Comparison of ENCODE assay signal across 1 cellular context in the genomic region with DNA sequence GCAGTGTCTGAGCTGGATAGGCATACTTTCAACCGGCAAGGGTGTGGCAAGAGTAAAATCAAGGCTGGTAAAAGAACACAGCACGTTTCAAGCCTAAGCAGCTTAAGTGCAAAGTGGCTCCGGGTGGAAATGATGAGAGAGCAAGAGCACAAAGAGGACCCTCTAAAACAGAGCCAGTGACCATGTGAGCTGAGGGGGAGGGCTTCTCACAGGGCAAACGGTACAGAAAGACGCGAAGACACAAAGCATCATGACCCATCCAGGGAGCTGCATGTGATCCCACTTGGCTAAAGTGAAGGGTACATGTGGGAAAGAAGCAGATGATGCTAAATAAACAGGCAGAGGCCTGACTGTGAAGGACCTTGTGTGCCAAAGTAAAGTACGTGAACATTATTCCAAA.
TF ChIP-seq lines count a peak whose summit lies in the region.

No MANE protein-coding gene starts in this region.

TF ChIP-seq in GM23338, 12 proteins besides CTCF, POLR2A, EP300 and RAD21:
- TF ChIP-seq NANOG (IDR thresholded peaks at IDR 0.05; ENCODE audit: borderline replicate concordance) = no peak
- no peak for TF ChIP-seq STAT1 (IDR thresholded peaks at IDR 0.05; ENCODE audit: unreplicated experiment)
- TF ChIP-seq CREB1 (CRISPR knock-in tag; IDR thresholded peaks at IDR 0.05; ENCODE audit: low read depth) = no peak
- TF ChIP-seq EZH2phosphoT487 (IDR thresholded peaks at IDR 0.05; ENCODE audit: unreplicated experiment) = no peak
- TF ChIP-seq ZNF331 (CRISPR knock-in tag; IDR thresholded peaks at IDR 0.05; ENCODE audit: low read depth) = no peak
- TF ChIP-seq, protein P1, sequence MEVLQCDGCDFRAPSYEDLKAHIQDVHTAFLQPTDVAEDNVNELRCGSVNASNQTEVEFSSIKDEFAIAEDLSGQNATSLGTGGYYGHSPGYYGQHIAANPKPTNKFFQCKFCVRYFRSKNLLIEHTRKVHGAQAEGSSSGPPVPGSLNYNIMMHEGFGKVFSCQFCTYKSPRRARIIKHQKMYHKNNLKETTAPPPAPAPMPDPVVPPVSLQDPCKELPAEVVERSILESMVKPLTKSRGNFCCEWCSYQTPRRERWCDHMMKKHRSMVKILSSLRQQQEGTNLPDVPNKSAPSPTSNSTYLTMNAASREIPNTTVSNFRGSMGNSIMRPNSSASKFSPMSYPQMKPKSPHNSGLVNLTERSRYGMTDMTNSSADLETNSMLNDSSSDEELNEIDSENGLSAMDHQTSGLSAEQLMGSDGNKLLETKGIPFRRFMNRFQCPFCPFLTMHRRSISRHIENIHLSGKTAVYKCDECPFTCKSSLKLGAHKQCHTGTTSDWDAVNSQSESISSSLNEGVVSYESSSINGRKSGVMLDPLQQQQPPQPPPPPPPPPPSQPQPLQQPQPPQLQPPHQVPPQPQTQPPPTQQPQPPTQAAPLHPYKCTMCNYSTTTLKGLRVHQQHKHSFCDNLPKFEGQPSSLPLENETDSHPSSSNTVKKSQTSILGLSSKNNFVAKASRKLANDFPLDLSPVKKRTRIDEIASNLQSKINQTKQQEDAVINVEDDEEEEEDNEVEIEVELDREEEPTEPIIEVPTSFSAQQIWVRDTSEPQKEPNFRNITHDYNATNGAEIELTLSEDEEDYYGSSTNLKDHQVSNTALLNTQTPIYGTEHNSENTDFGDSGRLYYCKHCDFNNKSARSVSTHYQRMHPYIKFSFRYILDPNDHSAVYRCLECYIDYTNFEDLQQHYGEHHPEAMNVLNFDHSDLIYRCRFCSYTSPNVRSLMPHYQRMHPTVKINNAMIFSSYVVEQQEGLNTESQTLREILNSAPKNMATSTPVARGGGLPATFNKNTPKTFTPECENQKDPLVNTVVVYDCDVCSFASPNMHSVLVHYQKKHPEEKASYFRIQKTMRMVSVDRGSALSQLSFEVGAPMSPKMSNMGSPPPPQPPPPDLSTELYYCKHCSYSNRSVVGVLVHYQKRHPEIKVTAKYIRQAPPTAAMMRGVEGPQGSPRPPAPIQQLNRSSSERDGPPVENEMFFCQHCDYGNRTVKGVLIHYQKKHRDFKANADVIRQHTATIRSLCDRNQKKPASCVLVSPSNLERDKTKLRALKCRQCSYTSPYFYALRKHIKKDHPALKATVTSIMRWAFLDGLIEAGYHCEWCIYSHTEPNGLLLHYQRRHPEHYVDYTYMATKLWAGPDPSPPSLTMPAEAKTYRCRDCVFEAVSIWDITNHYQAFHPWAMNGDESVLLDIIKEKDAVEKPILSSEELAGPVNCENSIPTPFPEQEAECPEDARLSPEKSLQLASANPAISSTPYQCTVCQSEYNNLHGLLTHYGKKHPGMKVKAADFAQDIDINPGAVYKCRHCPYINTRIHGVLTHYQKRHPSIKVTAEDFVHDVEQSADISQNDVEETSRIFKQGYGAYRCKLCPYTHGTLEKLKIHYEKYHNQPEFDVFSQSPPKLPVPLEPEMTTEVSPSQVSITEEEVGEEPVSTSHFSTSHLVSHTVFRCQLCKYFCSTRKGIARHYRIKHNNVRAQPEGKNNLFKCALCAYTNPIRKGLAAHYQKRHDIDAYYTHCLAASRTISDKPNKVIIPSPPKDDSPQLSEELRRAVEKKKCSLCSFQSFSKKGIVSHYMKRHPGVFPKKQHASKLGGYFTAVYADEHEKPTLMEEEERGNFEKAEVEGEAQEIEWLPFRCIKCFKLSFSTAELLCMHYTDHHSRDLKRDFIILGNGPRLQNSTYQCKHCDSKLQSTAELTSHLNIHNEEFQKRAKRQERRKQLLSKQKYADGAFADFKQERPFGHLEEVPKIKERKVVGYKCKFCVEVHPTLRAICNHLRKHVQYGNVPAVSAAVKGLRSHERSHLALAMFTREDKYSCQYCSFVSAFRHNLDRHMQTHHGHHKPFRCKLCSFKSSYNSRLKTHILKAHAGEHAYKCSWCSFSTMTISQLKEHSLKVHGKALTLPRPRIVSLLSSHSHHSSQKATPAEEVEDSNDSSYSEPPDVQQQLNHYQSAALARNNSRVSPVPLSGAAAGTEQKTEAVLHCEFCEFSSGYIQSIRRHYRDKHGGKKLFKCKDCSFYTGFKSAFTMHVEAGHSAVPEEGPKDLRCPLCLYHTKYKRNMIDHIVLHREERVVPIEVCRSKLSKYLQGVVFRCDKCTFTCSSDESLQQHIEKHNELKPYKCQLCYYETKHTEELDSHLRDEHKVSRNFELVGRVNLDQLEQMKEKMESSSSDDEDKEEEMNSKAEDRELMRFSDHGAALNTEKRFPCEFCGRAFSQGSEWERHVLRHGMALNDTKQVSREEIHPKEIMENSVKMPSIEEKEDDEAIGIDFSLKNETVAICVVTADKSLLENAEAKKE (CRISPR knock-in tag; IDR thresholded peaks at IDR 0.05) = no peak
- TF ChIP-seq JUNB (IDR thresholded peaks at IDR 0.05; ENCODE audit: unreplicated experiment) = no peak
- TF ChIP-seq, protein P2, sequence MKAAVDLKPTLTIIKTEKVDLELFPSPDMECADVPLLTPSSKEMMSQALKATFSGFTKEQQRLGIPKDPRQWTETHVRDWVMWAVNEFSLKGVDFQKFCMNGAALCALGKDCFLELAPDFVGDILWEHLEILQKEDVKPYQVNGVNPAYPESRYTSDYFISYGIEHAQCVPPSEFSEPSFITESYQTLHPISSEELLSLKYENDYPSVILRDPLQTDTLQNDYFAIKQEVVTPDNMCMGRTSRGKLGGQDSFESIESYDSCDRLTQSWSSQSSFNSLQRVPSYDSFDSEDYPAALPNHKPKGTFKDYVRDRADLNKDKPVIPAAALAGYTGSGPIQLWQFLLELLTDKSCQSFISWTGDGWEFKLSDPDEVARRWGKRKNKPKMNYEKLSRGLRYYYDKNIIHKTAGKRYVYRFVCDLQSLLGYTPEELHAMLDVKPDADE (IDR thresholded peaks at IDR 0.05) = no peak
- TF ChIP-seq ZNF114 (CRISPR knock-in tag; IDR thresholded peaks at IDR 0.05) = no peak
- no peak for TF ChIP-seq EZH2 (IDR thresholded peaks at IDR 0.05; ENCODE audit: low read depth, unreplicated experiment)
- TF ChIP-seq POLR2AphosphoS5 (IDR thresholded peaks at IDR 0.05; ENCODE audit: low read depth) = no peak
- TF ChIP-seq, protein P3, sequence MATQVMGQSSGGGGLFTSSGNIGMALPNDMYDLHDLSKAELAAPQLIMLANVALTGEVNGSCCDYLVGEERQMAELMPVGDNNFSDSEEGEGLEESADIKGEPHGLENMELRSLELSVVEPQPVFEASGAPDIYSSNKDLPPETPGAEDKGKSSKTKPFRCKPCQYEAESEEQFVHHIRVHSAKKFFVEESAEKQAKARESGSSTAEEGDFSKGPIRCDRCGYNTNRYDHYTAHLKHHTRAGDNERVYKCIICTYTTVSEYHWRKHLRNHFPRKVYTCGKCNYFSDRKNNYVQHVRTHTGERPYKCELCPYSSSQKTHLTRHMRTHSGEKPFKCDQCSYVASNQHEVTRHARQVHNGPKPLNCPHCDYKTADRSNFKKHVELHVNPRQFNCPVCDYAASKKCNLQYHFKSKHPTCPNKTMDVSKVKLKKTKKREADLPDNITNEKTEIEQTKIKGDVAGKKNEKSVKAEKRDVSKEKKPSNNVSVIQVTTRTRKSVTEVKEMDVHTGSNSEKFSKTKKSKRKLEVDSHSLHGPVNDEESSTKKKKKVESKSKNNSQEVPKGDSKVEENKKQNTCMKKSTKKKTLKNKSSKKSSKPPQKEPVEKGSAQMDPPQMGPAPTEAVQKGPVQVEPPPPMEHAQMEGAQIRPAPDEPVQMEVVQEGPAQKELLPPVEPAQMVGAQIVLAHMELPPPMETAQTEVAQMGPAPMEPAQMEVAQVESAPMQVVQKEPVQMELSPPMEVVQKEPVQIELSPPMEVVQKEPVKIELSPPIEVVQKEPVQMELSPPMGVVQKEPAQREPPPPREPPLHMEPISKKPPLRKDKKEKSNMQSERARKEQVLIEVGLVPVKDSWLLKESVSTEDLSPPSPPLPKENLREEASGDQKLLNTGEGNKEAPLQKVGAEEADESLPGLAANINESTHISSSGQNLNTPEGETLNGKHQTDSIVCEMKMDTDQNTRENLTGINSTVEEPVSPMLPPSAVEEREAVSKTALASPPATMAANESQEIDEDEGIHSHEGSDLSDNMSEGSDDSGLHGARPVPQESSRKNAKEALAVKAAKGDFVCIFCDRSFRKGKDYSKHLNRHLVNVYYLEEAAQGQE (IDR thresholded peaks at IDR 0.05; ENCODE audit: unreplicated experiment) = no peak
